In the genomic region with DNA sequence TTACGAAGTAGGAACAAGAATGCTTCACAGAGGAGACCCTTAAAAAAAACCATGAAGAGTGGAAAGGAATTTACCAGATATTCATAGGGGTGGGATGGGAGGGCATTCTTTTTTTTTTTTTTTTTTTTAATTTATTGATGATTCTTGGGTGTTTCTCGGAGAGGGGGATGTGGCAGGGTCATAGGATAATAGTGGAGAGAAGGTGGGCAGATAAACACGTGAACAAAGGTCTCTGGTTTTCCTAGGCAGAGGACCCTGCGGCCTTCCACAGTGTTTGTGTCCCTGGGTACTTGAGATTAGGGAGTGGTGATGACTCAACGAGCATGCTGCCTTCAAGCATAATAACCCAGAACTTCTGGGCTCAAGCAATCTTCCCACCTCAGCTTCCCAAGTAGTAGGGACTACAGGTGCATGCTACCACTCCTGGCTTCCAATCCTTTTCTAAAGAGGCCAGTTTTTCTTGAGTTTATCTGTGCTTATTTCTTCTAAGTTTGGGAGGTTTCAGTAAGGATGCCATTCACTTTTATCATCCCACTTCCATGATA, we compare ENCODE assay signal across 23 cellular contexts.
"Had no signal": no experiment of that assay in that cellular context is flagged by ENCODE, and none has a peak within 500 bp of the region (broad histone marks: within the 10 kb centered on the region; RNA-seq: fewer than 3 reads in every experiment).

No MANE protein-coding gene starts in this region.

- H3K36me3 ChIP-seq: cardiac muscle cell had no signal

- DNase-seq: activated CD4-positive, alpha-beta T cell treated with anti-CD3 and anti-CD28 coated beads for 4 hours; activated CD8-positive, alpha-beta memory T cell treated with anti-CD3 and anti-CD28 coated beads for 24 hours; activated effector memory CD4-positive, alpha-beta T cell treated with anti-CD3 and anti-CD28 coated beads, Interleukin-2, amount 50 U/mL, for 16 hours; activated naive CD4-positive, alpha-beta T cell treated with Interleukin-2 at 50 U/mL for 16 hours; activated naive CD8-positive, alpha-beta T cell treated with anti-CD3 and anti-CD28 coated beads, Interleukin-2, amount 50 U/mL, for 24 hours; activated T-cell treated with anti-CD3 and anti-CD28 coated beads, Interleukin-2, amount 50 U/mL, for 4 hours; amygdala; KG1; NCI-H1092; NCI-H1417; NCI-H1930; NCI-H510A treated with DMSO at 0.1 percent for 48 hours; Peyer's patch; Right ventricle myocardium superior; SJCRH30; SK-N-SH; T-helper 1 cell had no signal

- H3K4me3 Mint-ChIP-seq: activated naive CD8-positive, alpha-beta T cell treated with anti-CD3 and anti-CD28 coated beads, Interleukin-2, amount 50 U/mL, for 24 hours; activated T-cell treated with anti-CD3 and anti-CD28 coated beads, Interleukin-2, amount 50 U/mL, for 4 hours; brain had no signal

- FAIRE-seq: astrocyte had no signal

- H3K4me3 ChIP-seq: cardiac muscle cell, Peyer's patch, SJCRH30 had no signal

- H3K27ac ChIP-seq: cardiac muscle cell, Peyer's patch, RWPE1, SJCRH30 had no signal

- H3K9ac ChIP-seq: SK-N-SH had no signal

- H3K9me3 ChIP-seq: Peyer's patch, SJCRH30, SK-N-SH had no signal

- H3K4me1 ChIP-seq: Peyer's patch, SJCRH30 had no signal

- ATAC-seq: activated CD4-positive, CD25-positive, alpha-beta regulatory T cell treated with anti-CD3 and anti-CD28 coated beads, Interleukin-2, amount 50 U/mL, for 24 hours; activated naive CD4-positive, alpha-beta T cell treated with anti-CD3 and anti-CD28 coated beads, Interleukin-2, amount 50 U/mL, for 72 hours; activated naive CD8-positive, alpha-beta T cell treated with anti-CD3 and anti-CD28 coated beads, Interleukin-2, amount 50 U/mL, for 24 hours; activated T-cell treated with anti-CD3 and anti-CD28 coated beads, Interleukin-2, amount 50 U/mL, for 4 hours had no signal

- H3K4me1 Mint-ChIP-seq: activated naive CD8-positive, alpha-beta T cell treated with anti-CD3 and anti-CD28 coated beads, Interleukin-2, amount 50 U/mL, for 24 hours; brain had no signal

- H3K27me3 ChIP-seq: cardiac muscle cell, Peyer's patch, SJCRH30 had no signal

- H3K4me2 ChIP-seq: SK-N-SH had no signal

- H3K27ac Mint-ChIP-seq: activated naive CD4-positive, alpha-beta T cell treated with anti-CD3 and anti-CD28 coated beads, Interleukin-2, amount 50 U/mL, for 72 hours; activated naive CD8-positive, alpha-beta T cell treated with anti-CD3 and anti-CD28 coated beads, Interleukin-2, amount 50 U/mL, for 24 hours; brain had no signal

- H3K27me3 Mint-ChIP-seq: activated naive CD8-positive, alpha-beta T cell treated with anti-CD3 and anti-CD28 coated beads, Interleukin-2, amount 50 U/mL, for 24 hours had no signal

- H3K9me3 Mint-ChIP-seq: activated naive CD4-positive, alpha-beta T cell treated with anti-CD3 and anti-CD28 coated beads, Interleukin-2, amount 50 U/mL, for 72 hours; activated naive CD8-positive, alpha-beta T cell treated with anti-CD3 and anti-CD28 coated beads, Interleukin-2, amount 50 U/mL, for 24 hours; activated T-cell treated with anti-CD3 and anti-CD28 coated beads, Interleukin-2, amount 50 U/mL, for 4 hours; brain had no signal
